ENCODE assay signal across 9 cellular contexts in the genomic region with DNA sequence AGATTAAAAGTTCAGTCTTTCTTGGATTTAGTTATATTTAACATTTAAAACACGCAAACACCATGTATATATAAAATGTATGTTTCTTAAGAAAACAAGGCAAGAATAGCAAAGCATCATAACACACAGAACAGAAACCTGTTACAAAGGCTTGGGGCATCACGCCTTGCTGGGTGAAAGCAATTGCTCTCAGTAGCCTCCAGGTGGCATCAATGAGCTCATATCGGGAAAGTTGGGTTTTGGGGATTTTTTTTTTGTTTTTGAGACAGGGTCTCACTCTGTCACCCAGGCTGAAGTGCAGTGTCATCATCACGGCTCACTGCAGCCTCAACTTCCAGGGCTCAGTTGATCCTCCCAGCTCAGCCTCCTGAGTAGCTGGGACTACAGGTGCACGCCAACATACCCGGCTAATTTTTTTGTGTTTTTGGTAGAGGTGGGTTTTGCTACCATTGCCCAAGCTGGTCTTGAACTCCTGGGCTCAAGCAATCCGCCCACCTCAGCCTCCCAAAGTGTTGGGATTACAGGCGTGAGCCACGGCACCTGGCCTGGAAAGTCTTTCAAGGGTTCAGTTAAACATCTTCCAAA. TPM values are rescaled to one million over a fixed set of nuclear protein-coding genes. Genes with fewer than 3 reads are reported as not detected.
DNase-seq lines count a peak whose midpoint lies in the region; ATAC-seq, FAIRE-seq and TF ChIP-seq lines count a peak whose summit lies in the region.
"Had no signal": no experiment of that assay in that cellular context is flagged by ENCODE, and none has a peak within 500 bp of the region (broad histone marks: within the 10 kb centered on the region; RNA-seq: fewer than 3 reads in every experiment).

No MANE protein-coding gene starts in this region.

- H3K4me1 Mint-ChIP-seq in stimulated activated naive CD8-positive, alpha-beta T cell treated with anti-CD3 and anti-CD28 coated beads, Interleukin-15, amount 100 ng/mL, for 72 hours: peaks cover 7% of the 10 kb centered on the region
- peaks cover 10% of the 10 kb centered on the region for H3K4me1 Mint-ChIP-seq in activated CD8-positive, alpha-beta T cell treated with anti-CD3 and anti-CD28 coated beads for 36 hours (ENCODE audit: low read depth)

- peaks cover 7 to 16% of the 10 kb centered on the region in 2 donors for H3K36me3 ChIP-seq in small intestine (ENCODE audit: control insufficient read depth in 2 of 2, insufficient read depth in 2 of 2, low read length in 2 of 2)

- no peaks in the 10 kb centered on the region for H3K9me3 ChIP-seq in small intestine (ENCODE audit: control insufficient read depth, low read depth)

- H3K9me3 Mint-ChIP-seq in stimulated activated naive CD8-positive, alpha-beta T cell treated with anti-CD3 and anti-CD28 coated beads, Interleukin-15, amount 100 ng/mL, for 72 hours: no peaks in the 10 kb centered on the region
- no peaks in the 10 kb centered on the region for H3K9me3 Mint-ChIP-seq in activated CD8-positive, alpha-beta T cell treated with anti-CD3 and anti-CD28 coated beads for 36 hours

- POLR2A ChIA-PET in activated CD8-positive, alpha-beta T cell treated with anti-CD3 and anti-CD28 coated beads for 36 hours (lab: Charles Lee): no interaction called here

- H3K27ac ChIP-seq in small intestine (ENCODE audit: low read depth in 1 of 2, low read length in 1 of 2): no peak overlapping the region

- H3K4me1 ChIP-seq in small intestine (ENCODE audit: control insufficient read depth in 2 of 2, insufficient read depth in 1 of 2, low read depth in 1 of 2, low read length in 1 of 2): no peaks in the 10 kb centered on the region

- no peak overlapping the region for H3K4me3 ChIP-seq in small intestine (ENCODE audit: low read depth in 1 of 2, low read length in 2 of 2)

- no peak overlapping the region for H3K27ac Mint-ChIP-seq in stimulated activated naive CD8-positive, alpha-beta T cell treated with anti-CD3 and anti-CD28 coated beads, Interleukin-15, amount 100 ng/mL, for 72 hours
- no peak overlapping the region for H3K27ac Mint-ChIP-seq in activated CD8-positive, alpha-beta T cell treated with anti-CD3 and anti-CD28 coated beads for 36 hours

- TF ChIP-seq CTCF in activated CD8-positive, alpha-beta T cell treated with anti-CD3 and anti-CD28 coated beads for 36 hours (IDR thresholded peaks at IDR 0.05): peak; percentile 84

- peak in 1 of 2 donors; percentile 10 for DNase-seq in stimulated activated naive CD8-positive, alpha-beta T cell treated with anti-CD3 and anti-CD28 coated beads, Interleukin-15, amount 100 ng/mL, for 72 hours
- DNase-seq in stimulated activated naive CD8-positive, alpha-beta T cell treated with anti-CD3 and anti-CD28 coated beads, Interleukin-15, Interleukin-2, amounts not matched to agents 100 U/mL and 50 U/mL, for 24 hours: no peak
- peak; percentile 3 for DNase-seq in NCI-H146 treated with DMSO at 0.1 percent for 48 hours (lab: John Stamatoyannopoulos, UW; ENCODE audit: unreplicated experiment)
- peak; percentile 48 for DNase-seq in activated CD8-positive, alpha-beta T cell treated with anti-CD3 and anti-CD28 coated beads for 36 hours
- DNase-seq in glomerular visceral epithelial cell (ENCODE audit: extremely low spot score): peak; percentile 42
- peak; percentile 29 for DNase-seq in small intestine
- DNase-seq in putamen (ENCODE audit: low spot score): no peak

- 62 to 63% (median 63%) methylated on average over 9 of the region's 9 CpGs for WGBS in small intestine, 3 donors

- H3K27me3 ChIP-seq in small intestine (ENCODE audit: control insufficient read depth in 2 of 2, insufficient read depth in 2 of 2, low read length in 2 of 2): no peaks in the 10 kb centered on the region

- peak; percentile 28 for ATAC-seq in stimulated activated naive CD8-positive, alpha-beta T cell treated with anti-CD3 and anti-CD28 coated beads, Interleukin-15, amount 100 ng/mL, for 72 hours
- no peak for ATAC-seq in stimulated activated naive CD8-positive, alpha-beta T cell treated with anti-CD3 and anti-CD28 coated beads, Interleukin-15, Interleukin-2, amounts not matched to agents 100 U/mL and 50 U/mL, for 24 hours
- ATAC-seq in activated CD8-positive, alpha-beta T cell treated with anti-CD3 and anti-CD28 coated beads for 36 hours: peak; percentile 69
- no peak for ATAC-seq in GM18873 (IDR thresholded peaks at IDR 0.05; ENCODE audit: low FRiP score, unreplicated experiment)

- CTCF ChIA-PET in activated CD8-positive, alpha-beta T cell treated with anti-CD3 and anti-CD28 coated beads for 36 hours (lab: Charles Lee): interaction anchor here (0.7 to 4.0 kb wide), 26 partner anchors 10 to 317 kb away, joined by 3 to 39 read pairs (median 4); no protein-coding TSS in a partner anchor

- no peak overlapping the region for H3K4me3 Mint-ChIP-seq in stimulated activated naive CD8-positive, alpha-beta T cell treated with anti-CD3 and anti-CD28 coated beads, Interleukin-15, amount 100 ng/mL, for 72 hours
- no peak overlapping the region for H3K4me3 Mint-ChIP-seq in activated CD8-positive, alpha-beta T cell treated with anti-CD3 and anti-CD28 coated beads for 36 hours

- FAIRE-seq in small intestine (lab: Jason Lieb, UNC): no peak
- FAIRE-seq: endometrium had no signal

- no peaks in the 10 kb centered on the region for H3K27me3 Mint-ChIP-seq in stimulated activated naive CD8-positive, alpha-beta T cell treated with anti-CD3 and anti-CD28 coated beads, Interleukin-15, amount 100 ng/mL, for 72 hours
- no peaks in the 10 kb centered on the region for H3K27me3 Mint-ChIP-seq in activated CD8-positive, alpha-beta T cell treated with anti-CD3 and anti-CD28 coated beads for 36 hours

- intact Hi-C loops in activated CD8-positive, alpha-beta T cell treated with anti-CD3 and anti-CD28 coated beads for 36 hours (cut with micrococcal nuclease): loop anchor here (5.0 kb wide), 1 partner anchor 212 kb away; no protein-coding TSS in a partner anchor

- peaks cover 22% of the 10 kb centered on the region for H3K36me3 Mint-ChIP-seq in activated CD8-positive, alpha-beta T cell treated with anti-CD3 and anti-CD28 coated beads for 36 hours (ENCODE audit: low read depth)

RNA-seq across cellular contexts. Expression of a gene that starts 56.9 kb away (rescaled TPM):
- 1 to 10 TPM; 7.1 to 8.1 TPM for total RNA-seq in activated CD8-positive, alpha-beta T cell treated with anti-CD3 and anti-CD28 coated beads for 36 hours
- 10 to 100 TPM; 18.1 to 34.0 (median 33.0) TPM for polyA plus RNA-seq in small intestine

RNA-seq across cellular contexts. Expression of a gene that starts 57.1 kb away (rescaled TPM):
- total RNA-seq in activated CD8-positive, alpha-beta T cell treated with anti-CD3 and anti-CD28 coated beads for 36 hours: 10 to 100 TPM; 28.1 to 30.6 TPM
- 10 to 100 TPM; 22.4 to 37.3 (median 31.0) TPM for polyA plus RNA-seq in small intestine

Comparison
In these comparisons a context has a peak if more than half of its experiments do, and no peak if none do; other contexts are left out.
1. ATAC-seq: peak in stimulated activated naive CD8-positive, alpha-beta T cell treated with anti-CD3 and anti-CD28 coated beads, Interleukin-15, amount 100 ng/mL, for 72 hours (single experiment) and activated CD8-positive, alpha-beta T cell treated with anti-CD3 and anti-CD28 coated beads for 36 hours (single experiment); none in stimulated activated naive CD8-positive, alpha-beta T cell treated with anti-CD3 and anti-CD28 coated beads, Interleukin-15, Interleukin-2, amounts not matched to agents 100 U/mL and 50 U/mL, for 24 hours (single experiment) and GM18873 (single experiment).
2. DNase-seq: peak in NCI-H146 treated with DMSO at 0.1 percent for 48 hours (single experiment), activated CD8-positive, alpha-beta T cell treated with anti-CD3 and anti-CD28 coated beads for 36 hours (single experiment), glomerular visceral epithelial cell (single experiment) and small intestine (single experiment); none in stimulated activated naive CD8-positive, alpha-beta T cell treated with anti-CD3 and anti-CD28 coated beads, Interleukin-15, Interleukin-2, amounts not matched to agents 100 U/mL and 50 U/mL, for 24 hours (single experiment) and putamen (single experiment).